In the genomic region with DNA sequence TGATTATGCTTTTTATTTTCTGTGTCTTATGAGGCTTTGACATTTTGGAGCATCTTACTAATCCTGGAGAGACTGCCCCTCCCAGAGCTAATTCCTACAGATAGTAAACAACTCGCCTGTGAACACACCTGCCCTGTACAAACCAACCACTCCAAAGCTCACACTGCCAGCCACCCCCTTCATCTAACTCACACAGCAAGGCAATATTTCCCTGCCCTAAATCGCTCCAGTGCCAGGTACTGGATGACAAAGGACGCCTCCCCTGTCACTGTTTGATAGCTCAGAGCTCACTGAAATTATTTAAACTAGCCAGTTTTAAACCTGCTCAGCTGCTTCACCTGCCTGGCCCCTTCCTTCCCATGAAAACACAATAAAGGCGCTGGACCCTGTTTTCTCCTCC, we compare ENCODE assay signal across 17 cellular contexts.
"Had no signal": no experiment of that assay in that cellular context is flagged by ENCODE, and none has a peak within 500 bp of the region (broad histone marks: within the 10 kb centered on the region; RNA-seq: fewer than 3 reads in every experiment).

No MANE protein-coding gene starts in this region.

- H3K9me3 ChIP-seq: spleen had no signal

- H3K36me3 ChIP-seq: spleen had no signal

- ATAC-seq: activated CD8-positive, alpha-beta T cell treated with anti-CD3 and anti-CD28 coated beads, Interleukin-2, amount 10 ng/mL, durations not matched to agents 7 days and 5 days; activated naive CD4-positive, alpha-beta T cell treated with anti-CD3 and anti-CD28 coated beads, Interleukin-2, amount 50 U/mL, for 72 hours had no signal

- H3K36me3 Mint-ChIP-seq: activated naive CD4-positive, alpha-beta T cell treated with anti-CD3 and anti-CD28 coated beads, Interleukin-2, amount 50 U/mL, for 72 hours; brain; memory B cell; naive B cell had no signal

- H3K4me1 Mint-ChIP-seq: memory B cell, naive B cell had no signal

- H3K27ac ChIP-seq: spleen, VCaP had no signal

- H3K4me3 ChIP-seq: spleen had no signal

- H3K27ac Mint-ChIP-seq: activated CD8-positive, alpha-beta T cell treated with anti-CD3 and anti-CD28 coated beads, Interleukin-2, amount 10 ng/mL, durations not matched to agents 7 days and 5 days; memory B cell; naive B cell had no signal

- H3K9me3 Mint-ChIP-seq: activated naive CD4-positive, alpha-beta T cell treated with anti-CD3 and anti-CD28 coated beads, Interleukin-2, amount 50 U/mL, for 72 hours; memory B cell had no signal

- H3K4me3 Mint-ChIP-seq: activated CD8-positive, alpha-beta T cell treated with anti-CD3 and anti-CD28 coated beads, Interleukin-2, amount 10 ng/mL, durations not matched to agents 7 days and 5 days; brain; memory B cell; naive B cell; neural crest cell had no signal

- DNase-seq: activated CD4-positive, alpha-beta T cell treated with anti-CD3 and anti-CD28 coated beads for 1 hour; activated CD4-positive, alpha-beta T cell treated with anti-CD3 and anti-CD28 coated beads, Interleukin-2, amount 50 U/mL, for 1 hour; activated CD8-positive, alpha-beta T cell treated with anti-CD3 and anti-CD28 coated beads, Interleukin-2, amount 10 ng/mL, durations not matched to agents 7 days and 5 days; aorta; dermis blood vessel endothelial cell; effector CD8-positive, alpha-beta T cell; foreskin melanocyte; naive B cell; retina; spleen; stimulated activated CD4-positive, alpha-beta T cell treated with anti-CD3 and anti-CD28 coated beads, Interleukin-4, amount 100 ng/mL, for 24 hours; stimulated activated naive CD4-positive, alpha-beta T cell treated with Interleukin-2 at 50 U/mL for 16 hours had no signal

- H3K4me1 ChIP-seq: spleen had no signal
